Comparison of ENCODE assay signal across 1 cellular context in the genomic region with DNA sequence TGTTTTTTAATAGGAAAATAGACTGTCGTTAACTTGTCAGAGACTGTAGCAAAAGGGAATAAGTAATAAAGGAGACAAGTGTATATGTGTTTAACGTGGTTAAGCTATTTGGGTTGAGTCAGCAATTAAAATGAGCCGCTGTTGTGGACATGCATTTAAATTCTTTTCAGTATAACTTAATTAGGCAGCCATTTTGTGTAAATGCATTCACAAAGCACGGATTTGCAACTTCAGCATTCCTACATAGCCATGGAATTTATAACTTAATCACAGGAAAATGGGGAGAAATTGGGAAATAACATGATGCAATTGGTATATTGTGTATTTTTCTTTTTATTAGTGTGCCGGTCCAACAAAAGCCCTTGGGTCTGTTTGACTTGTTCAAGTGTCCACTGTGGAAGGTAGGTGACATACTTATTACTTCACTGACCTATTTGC.
A peak's percentile ranks its signal among the peaks of the same experiment; 100 is the strongest.
TF ChIP-seq lines count a peak whose summit lies in the region.

No MANE protein-coding gene starts in this region.

TF ChIP-seq in SK-N-SH treated with all-trans-retinoic acid at 6 μM for 48 hours, 23 proteins besides CTCF, POLR2A, EP300 and RAD21 (continued from another document):
- TF ChIP-seq, protein P1, sequence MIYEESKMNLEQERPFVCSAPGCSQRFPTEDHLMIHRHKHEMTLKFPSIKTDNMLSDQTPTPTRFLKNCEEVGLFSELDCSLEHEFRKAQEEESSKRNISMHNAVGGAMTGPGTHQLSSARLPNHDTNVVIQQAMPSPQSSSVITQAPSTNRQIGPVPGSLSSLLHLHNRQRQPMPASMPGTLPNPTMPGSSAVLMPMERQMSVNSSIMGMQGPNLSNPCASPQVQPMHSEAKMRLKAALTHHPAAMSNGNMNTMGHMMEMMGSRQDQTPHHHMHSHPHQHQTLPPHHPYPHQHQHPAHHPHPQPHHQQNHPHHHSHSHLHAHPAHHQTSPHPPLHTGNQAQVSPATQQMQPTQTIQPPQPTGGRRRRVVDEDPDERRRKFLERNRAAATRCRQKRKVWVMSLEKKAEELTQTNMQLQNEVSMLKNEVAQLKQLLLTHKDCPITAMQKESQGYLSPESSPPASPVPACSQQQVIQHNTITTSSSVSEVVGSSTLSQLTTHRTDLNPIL (CRISPR knock-in tag; IDR thresholded peaks at IDR 0.05; ENCODE audit: low read depth): peak; percentile 60; the same call in 1 of the 2 replicates
